In genomic region chr2:30436859-30437435, GRCh38 we compare ENCODE assay signal across 14 cellular contexts. TPM values are rescaled to one million over a fixed set of nuclear protein-coding genes. Genes with fewer than 3 reads are reported as not detected.
DNase-seq lines count a peak whose midpoint lies in the region; ATAC-seq lines count a peak whose summit lies in the region.
"Had no signal": no experiment of that assay in that cellular context is flagged by ENCODE, and none has a peak within 500 bp of the region (broad histone marks: within the 10 kb centered on the region; RNA-seq: fewer than 3 reads in every experiment).

No MANE protein-coding gene starts in this region.

- no peaks in the 10 kb centered on the region for H3K36me3 ChIP-seq in trophoblast cell (ENCODE audit: control insufficient read depth in 1 of 2, insufficient read depth in 2 of 2, low read length in 2 of 2)

- H3K4me2 ChIP-seq in trophoblast cell (ENCODE audit: low read length), result no peak overlapping the region

- H3K18ac ChIP-seq in trophoblast cell (ENCODE audit: low read length), result no peak overlapping the region

- H2BK12ac ChIP-seq in trophoblast cell (ENCODE audit: low read length), result peak overlapping the region; percentile 62

- H3K4me1 ChIP-seq in trophoblast cell (ENCODE audit: control insufficient read depth in 1 of 2, insufficient read depth in 2 of 2, low read length in 2 of 2), result peaks cover 5 to 9% of the 10 kb centered on the region in 2 experiments

- H3K27ac ChIP-seq in trophoblast cell (ENCODE audit: low read depth, low read length), result no peak overlapping the region

- H3K9me3 ChIP-seq in trophoblast cell (ENCODE audit: insufficient read depth, low read depth, low read length), result no peaks in the 10 kb centered on the region

- no peak overlapping the region for H4K8ac ChIP-seq in trophoblast cell (ENCODE audit: low read depth, low read length)

- no CpG with 5 or more reads among the region's 1 CpG for WGBS in trophoblast cell (ENCODE audit: extremely low coverage, insufficient coverage, insufficient read length)

- ATAC-seq in HG02938 (IDR thresholded peaks at IDR 0.05; ENCODE audit: unreplicated experiment) (no peak), HG02870 (IDR thresholded peaks at IDR 0.05; ENCODE audit: unreplicated experiment) (no peak), HG02885 (IDR thresholded peaks at IDR 0.05; ENCODE audit: poor library complexity, unreplicated experiment) (no peak)
- ATAC-seq: WTC11 had no signal

- H3K23ac ChIP-seq in trophoblast cell (ENCODE audit: low read length), result no peak overlapping the region

- no peaks in the 10 kb centered on the region for H3K27me3 ChIP-seq in trophoblast cell (ENCODE audit: insufficient read depth, low read length)

- H2BK120ac ChIP-seq in trophoblast cell (ENCODE audit: insufficient read depth, low read length, poor library complexity), result no peak overlapping the region

- H2BK5ac ChIP-seq in trophoblast cell (ENCODE audit: low read depth, low read length, poor library complexity), result no peak overlapping the region

- H3K9ac ChIP-seq in trophoblast cell (ENCODE audit: low read length), result no peak overlapping the region

- H2AFZ ChIP-seq in trophoblast cell (ENCODE audit: insufficient read depth, low read length, poor library complexity), result no peak overlapping the region

- no peak overlapping the region for H3K14ac ChIP-seq in trophoblast cell (ENCODE audit: low read length)

- no peak overlapping the region for H4K91ac ChIP-seq in trophoblast cell (ENCODE audit: low read depth, low read length)

- DNase-seq in COLO829 (ENCODE audit: low spot score) (peak; percentile 28), RKO (ENCODE audit: low spot score) (peak; percentile 5), glomerular endothelial cell (ENCODE audit: extremely low read depth, low read depth, low spot score) (peak; percentile 48), trophoblast cell (no peak)
- DNase-seq in stimulated activated CD4-positive, alpha-beta T cell treated with anti-CD3 and anti-CD28 coated beads, Interleukin-2, amount 100 ng/mL, for 24 hours, result no peak
- DNase-seq: C1 segment of cervical spinal cord, caudate nucleus, GF-D8, NCI-H446 treated with DMSO at 0.1 percent for 48 hours, SHP77 treated with DMSO at 0.1 percent for 48 hours had no signal

- no peaks in the 10 kb centered on the region for H3K79me2 ChIP-seq in trophoblast cell (ENCODE audit: control insufficient read depth, insufficient read depth, low read length, poor library complexity)

- no peak overlapping the region for H3K4me3 ChIP-seq in trophoblast cell (ENCODE audit: low read depth, low read length)

- peaks cover 13% of the 10 kb centered on the region for H3K79me1 ChIP-seq in trophoblast cell (ENCODE audit: low read length)

- H2AK5ac ChIP-seq in trophoblast cell (ENCODE audit: low read length), result no peak overlapping the region

- no peak overlapping the region for H3K4ac ChIP-seq in trophoblast cell (ENCODE audit: low read depth, low read length)

- H4K12ac ChIP-seq in trophoblast cell (ENCODE audit: low read depth, low read length), result no peak overlapping the region

RNA-seq across cellular contexts. Expression of gene LCLAT1, which starts 10.1 kb away (rescaled TPM):
- total RNA-seq in glomerular endothelial cell, result 11.1 and 21.9 TPM in 2 replicates
- 10.4 and 10.6 TPM in 2 replicates for polyA plus RNA-seq in trophoblast cell (2013)

Comparison
In these comparisons a context has a peak if more than half of its experiments do, and no peak if none do; other contexts are left out.
1. DNase-seq: peak in COLO829 (single experiment), RKO (single experiment) and glomerular endothelial cell (single experiment); none in trophoblast cell (0 of 2) and stimulated activated CD4-positive, alpha-beta T cell treated with anti-CD3 and anti-CD28 coated beads, Interleukin-2, amount 100 ng/mL, for 24 hours (0 of 2).